In the genomic region with DNA sequence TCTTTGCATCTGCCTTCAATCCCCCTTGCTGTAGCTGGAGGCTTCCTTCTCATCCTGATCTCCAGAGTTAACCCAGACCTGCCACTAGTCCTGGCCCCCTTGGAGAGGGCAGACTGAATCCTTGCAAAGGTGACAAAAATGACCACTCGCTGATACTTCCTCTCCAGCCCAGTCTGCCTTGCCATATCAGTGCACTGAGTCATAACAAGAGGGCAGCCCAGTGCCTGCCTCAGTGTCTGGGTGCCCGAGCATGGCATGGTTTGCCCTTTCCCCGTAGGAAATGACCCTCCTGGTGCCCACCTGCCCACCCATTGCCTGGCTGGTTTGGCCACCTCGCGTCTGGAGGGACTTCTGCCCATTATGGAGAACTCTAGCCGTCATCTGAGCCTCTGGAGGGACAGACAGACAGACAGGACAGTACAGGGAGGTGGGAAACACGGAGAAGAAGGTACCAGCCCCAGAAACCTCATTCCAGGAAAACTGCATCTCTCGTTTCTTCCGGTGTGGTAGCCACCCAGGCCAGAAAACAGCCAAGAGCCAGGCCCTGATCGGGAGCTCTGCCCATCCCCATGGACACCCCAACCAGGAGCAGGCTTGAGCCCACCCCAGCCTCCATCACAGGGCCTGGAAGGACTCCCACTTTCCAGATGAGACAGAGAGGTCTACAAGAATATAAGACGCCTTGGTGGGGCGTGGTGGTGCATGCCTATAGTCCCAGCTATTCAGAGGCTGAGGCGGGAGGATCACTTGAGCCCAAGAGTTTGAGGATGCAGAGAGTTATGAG, we compare ENCODE assay signal across 25 cellular contexts.
"Had no signal": no experiment of that assay in that cellular context is flagged by ENCODE, and none has a peak within 500 bp of the region (broad histone marks: within the 10 kb centered on the region; RNA-seq: fewer than 3 reads in every experiment).

No MANE protein-coding gene starts in this region.

- H3K4me1 Mint-ChIP-seq: naive thymus-derived CD8-positive, alpha-beta T cell; nephron; neural crest cell; stimulated activated effector memory CD8-positive, alpha-beta T cell treated with anti-CD3 and anti-CD28 coated beads, Interleukin-12 subunit alpha, Interleukin-12 subunit beta, amount 100 ng/mL, for 72 hours had no signal

- H3K4me3 ChIP-seq: left lung, lower lobe of right lung, ovary, right atrium auricular region, skin epidermis, suprapubic skin, thoracic aorta, tibial artery, uterus had no signal

- H3K4me3 Mint-ChIP-seq: naive thymus-derived CD8-positive, alpha-beta T cell; nephron; neural crest cell; stimulated activated effector memory CD8-positive, alpha-beta T cell treated with anti-CD3 and anti-CD28 coated beads, Interleukin-12 subunit alpha, Interleukin-12 subunit beta, amount 100 ng/mL, for 72 hours; stimulated activated naive CD8-positive, alpha-beta T cell treated with anti-CD3 and anti-CD28 coated beads, Interleukin-15, Interleukin-2, amounts not matched to agents 100 ng/mL and 50 ng/mL, for 24 hours; type B pancreatic cell had no signal

- H3K36me3 ChIP-seq: left lung, lower lobe of right lung, neutrophil, ovary, right atrium auricular region, suprapubic skin, thoracic aorta, uterus had no signal

- H3K36me3 Mint-ChIP-seq: naive thymus-derived CD8-positive, alpha-beta T cell; type B pancreatic cell had no signal

- H3K9me3 ChIP-seq: left lung, lower lobe of right lung, neutrophil, ovary, right atrium auricular region, suprapubic skin, thoracic aorta, tibial artery, uterus had no signal

- ATAC-seq: naive thymus-derived CD8-positive, alpha-beta T cell; sciatic nerve; stimulated activated effector memory CD8-positive, alpha-beta T cell treated with anti-CD3 and anti-CD28 coated beads, Interleukin-12 subunit alpha, Interleukin-12 subunit beta, amount 100 ng/mL, for 72 hours had no signal

- H3K27me3 Mint-ChIP-seq: stimulated activated naive CD8-positive, alpha-beta T cell treated with anti-CD3 and anti-CD28 coated beads, Interleukin-15, Interleukin-2, amounts not matched to agents 100 ng/mL and 50 ng/mL, for 24 hours had no signal

- H3K9me3 Mint-ChIP-seq: naive thymus-derived CD8-positive, alpha-beta T cell; nephron; neural crest cell; stimulated activated effector memory CD8-positive, alpha-beta T cell treated with anti-CD3 and anti-CD28 coated beads, Interleukin-12 subunit alpha, Interleukin-12 subunit beta, amount 100 ng/mL, for 72 hours; stimulated activated naive CD8-positive, alpha-beta T cell treated with anti-CD3 and anti-CD28 coated beads, Interleukin-15, Interleukin-2, amounts not matched to agents 100 ng/mL and 50 ng/mL, for 24 hours; type B pancreatic cell had no signal

- H3K4me1 ChIP-seq: left lung, lower lobe of right lung, right atrium auricular region, suprapubic skin, tibial artery, uterus had no signal

- H3K27ac ChIP-seq: left lung, lower lobe of right lung, neutrophil, ovary, right atrium auricular region, skin epidermis, suprapubic skin, thoracic aorta, tibial artery, uterus had no signal

- H3K27me3 ChIP-seq: left lung, neutrophil, ovary, right atrium auricular region, suprapubic skin, uterus had no signal

- H3K27ac Mint-ChIP-seq: naive thymus-derived CD8-positive, alpha-beta T cell; nephron; progenitor cell of endocrine pancreas; stimulated activated effector memory CD8-positive, alpha-beta T cell treated with anti-CD3 and anti-CD28 coated beads, Interleukin-12 subunit alpha, Interleukin-12 subunit beta, amount 100 ng/mL, for 72 hours; stimulated activated naive CD8-positive, alpha-beta T cell treated with anti-CD3 and anti-CD28 coated beads, Interleukin-15, Interleukin-2, amounts not matched to agents 100 ng/mL and 50 ng/mL, for 24 hours; type B pancreatic cell had no signal

- DNase-seq: hippocampal formation; kidney glomerular epithelial cell; left colon; mammary epithelial cell; mesenchymal stem cell; naive thymus-derived CD8-positive, alpha-beta T cell; ovary; stimulated activated CD4-positive, alpha-beta T cell treated with anti-CD3 and anti-CD28 coated beads, Interleukin-4, amount 100 ng/mL, for 24 hours; stimulated activated naive CD4-positive, alpha-beta T cell; tibial artery; uterus had no signal
